11 cellular contexts compared by ENCODE assay signal in genomic region chr17:11948791-11949190, GRCh38. TPM values are rescaled to one million over a fixed set of nuclear protein-coding genes. Genes with fewer than 3 reads are reported as not detected.
DNase-seq lines count a peak whose midpoint lies in the region; ATAC-seq and TF ChIP-seq lines count a peak whose summit lies in the region.
"Had no signal": no experiment of that assay in that cellular context is flagged by ENCODE, and none has a peak within 500 bp of the region (broad histone marks: within the 10 kb centered on the region; RNA-seq: fewer than 3 reads in every experiment).

No MANE protein-coding gene starts in this region.

- peak overlapping the region; percentile 61 for H2AFZ ChIP-seq in ACC112 (ENCODE audit: low read length, unreplicated experiment)

- TF ChIP-seq CTCF in cardiac fibroblast (IDR thresholded peaks at IDR 0.05; ENCODE audit: low read depth, low read length) (no peak), lower lobe of right lung (IDR thresholded peaks at IDR 0.05) (no peak)

- H3K4me3 ChIP-seq in ACC112 (ENCODE audit: low read depth, low read length) (peak overlapping the region; percentile 67), cardiac fibroblast (replicated peaks in 1 of 2; ENCODE audit: low read depth in 2 of 2, low read length in 2 of 2) (peak overlapping the region in 1 of 2 donors; percentile 13), lower lobe of right lung (no peak overlapping the region)
- H3K4me3 ChIP-seq: BLaER1 had no signal

- H3K9me3 ChIP-seq in lower lobe of right lung: peaks cover 5% of the 10 kb centered on the region

- peak; percentile 47 to 51 for ATAC-seq in lower lobe of right lung
- ATAC-seq in HG03469 (IDR thresholded peaks at IDR 0.05; ENCODE audit: unreplicated experiment): no peak
- ATAC-seq: T-cell had no signal

- DNase-seq in HS-27A (ENCODE audit: low read depth) (peak; percentile 24), cardiac fibroblast (ENCODE audit: low read depth in 2 of 2) (peak; percentile 72 to 88), lower lobe of right lung (no peak), NAMALWA (ENCODE audit: low spot score) (no peak), NCI-H2171 (lab: John Stamatoyannopoulos, UW) (no peak), SW480 (ENCODE audit: low spot score) (no peak)
- DNase-seq: NCI-H510A, T-cell had no signal

- intact Hi-C loops in lower lobe of right lung (cut with DNase I): no loop called here

- H3K27me3 ChIP-seq in ACC112 (ENCODE audit: insufficient read depth, low read length) (no peaks in the 10 kb centered on the region), lower lobe of right lung (ENCODE audit: low read depth) (no peaks in the 10 kb centered on the region)
- H3K27me3 ChIP-seq: BLaER1 had no signal

- H3K4me1 ChIP-seq in ACC112 (ENCODE audit: control insufficient read depth, insufficient read depth, low read length, unreplicated experiment) (peaks cover 4% of the 10 kb centered on the region), lower lobe of right lung (no peaks in the 10 kb centered on the region)
- H3K4me1 ChIP-seq: BLaER1 had no signal

- no peaks in the 10 kb centered on the region for H3K79me2 ChIP-seq in ACC112 (ENCODE audit: control insufficient read depth, insufficient read depth, low read length, unreplicated experiment)

- no peaks in the 10 kb centered on the region for H3K36me3 ChIP-seq in ACC112 (ENCODE audit: insufficient read depth, low read length)
- no peaks in the 10 kb centered on the region for H3K36me3 ChIP-seq in lower lobe of right lung

- H3K27ac ChIP-seq in ACC112 (ENCODE audit: low read depth, low read length) (no peak overlapping the region), lower lobe of right lung (no peak overlapping the region)
- H3K27ac ChIP-seq: BLaER1 had no signal

RNA-seq across cellular contexts. Expression of gene ZNF18, which starts 48.5 kb away (rescaled TPM):
- 7.2 TPM for total RNA-seq in lower lobe of right lung

Comparison
In these comparisons a context has a peak if more than half of its experiments do, and no peak if none do; other contexts are left out.
1. DNase-seq: peak in HS-27A (single experiment) and cardiac fibroblast (2 of 2); none in lower lobe of right lung (single experiment), NAMALWA (single experiment), NCI-H2171 (single experiment) and SW480 (single experiment).